ENCODE assay signal across 18 cellular contexts in genomic region chr15:80289558-80290277, GRCh38. TPM values are rescaled to one million over a fixed set of nuclear protein-coding genes. Genes with fewer than 3 reads are reported as not detected.
"Had no signal": no experiment of that assay in that cellular context is flagged by ENCODE, and none has a peak within 500 bp of the region (broad histone marks: within the 10 kb centered on the region; RNA-seq: fewer than 3 reads in every experiment).

No MANE protein-coding gene starts in this region.

- H3K4me1 Mint-ChIP-seq: stimulated activated effector memory CD8-positive, alpha-beta T cell treated with anti-CD3 and anti-CD28 coated beads, Interleukin-12 subunit alpha, Interleukin-12 subunit beta, amount 100 ng/mL, for 72 hours had no signal

- H3K9me3 Mint-ChIP-seq: central memory CD8-positive, alpha-beta T cell; stimulated activated effector memory CD8-positive, alpha-beta T cell treated with anti-CD3 and anti-CD28 coated beads, Interleukin-12 subunit alpha, Interleukin-12 subunit beta, amount 100 ng/mL, for 72 hours; T-cell had no signal

- H3K4me3 ChIP-seq: body of pancreas had no signal

- H3K27ac Mint-ChIP-seq: activated naive CD8-positive, alpha-beta T cell; stimulated activated effector memory CD8-positive, alpha-beta T cell treated with anti-CD3 and anti-CD28 coated beads, Interleukin-12 subunit alpha, Interleukin-12 subunit beta, amount 100 ng/mL, for 72 hours; T-cell had no signal

- H3K27me3 ChIP-seq: body of pancreas, foreskin keratinocyte had no signal

- ATAC-seq: body of pancreas; foreskin keratinocyte; left lobe of liver; stimulated activated effector memory CD8-positive, alpha-beta T cell treated with anti-CD3 and anti-CD28 coated beads, Interleukin-12 subunit alpha, Interleukin-12 subunit beta, amount 100 ng/mL, for 72 hours; T-cell had no signal

- H3K9me3 ChIP-seq: body of pancreas had no signal

- H3K36me3 Mint-ChIP-seq: activated naive CD8-positive, alpha-beta T cell; naive B cell; stimulated activated effector memory CD8-positive, alpha-beta T cell treated with anti-CD3 and anti-CD28 coated beads, Interleukin-12 subunit alpha, Interleukin-12 subunit beta, amount 100 ng/mL, for 72 hours; T-cell had no signal

- H3K4me3 Mint-ChIP-seq: activated naive CD8-positive, alpha-beta T cell; central memory CD8-positive, alpha-beta T cell; stimulated activated effector memory CD8-positive, alpha-beta T cell treated with anti-CD3 and anti-CD28 coated beads, Interleukin-12 subunit alpha, Interleukin-12 subunit beta, amount 100 ng/mL, for 72 hours had no signal

- H3K4me1 ChIP-seq: body of pancreas, foreskin keratinocyte had no signal

- H3K27ac ChIP-seq: body of pancreas, foreskin keratinocyte had no signal

- DNase-seq: activated CD4-positive, CD25-positive, alpha-beta regulatory T cell treated with anti-CD3 and anti-CD28 coated beads, Interleukin-2, amount 50 U/mL, for 72 hours; activated gamma-delta T cell; activated T-cell treated with anti-CD3 and anti-CD28 coated beads, Interleukin-2, amount 50 U/mL, for 48 hours; amygdala; body of pancreas; effector CD8-positive, alpha-beta T cell; foreskin keratinocyte; glutamatergic neuron; naive B cell; T-cell; T-helper 9 cell had no signal

RNA-seq across cellular contexts. Expression of gene CTXND1, which starts 37.7 kb away (rescaled TPM):
- total RNA-seq: foreskin keratinocyte, lung microvascular endothelial cell, mononuclear cell, renal cortical epithelial cell, T-cell had no signal
- polyA plus RNA-seq: foreskin keratinocyte had no signal
